In genomic region chr16:11609474-11610120, GRCh38 we compare ENCODE assay signal across 17 cellular contexts. TPM values are rescaled to one million over a fixed set of nuclear protein-coding genes. Genes with fewer than 3 reads are reported as not detected.
DNase-seq lines count a peak whose midpoint lies in the region; ATAC-seq and TF ChIP-seq lines count a peak whose summit lies in the region.
"Had no signal": no experiment of that assay in that cellular context is flagged by ENCODE, and none has a peak within 500 bp of the region (broad histone marks: within the 10 kb centered on the region; RNA-seq: fewer than 3 reads in every experiment).

No MANE protein-coding gene starts in this region.

- H3K27ac Mint-ChIP-seq in GM23338: no peak overlapping the region
- H3K27ac Mint-ChIP-seq in activated CD4-positive, alpha-beta memory T cell treated with anti-CD3 and anti-CD28 coated beads for 36 hours: no peak overlapping the region
- H3K27ac Mint-ChIP-seq: activated T-helper 2 cell treated with anti-CD3 and anti-CD28 coated beads, Interferon-gamma antibody, Interleukin-2, Interleukin-4, amounts not matched to agents 10 μg/mL and 5 μg/mL and 100 μg/mL, durations not matched to agents 14 hours and 24 hours and 36 hours; stimulated activated naive CD8-positive, alpha-beta T cell treated with anti-CD3 and anti-CD28 coated beads, Interleukin-15, Interleukin-2, amounts not matched to agents 100 ng/mL and 50 ng/mL, for 24 hours; T-cell had no signal

- peaks cover 11% of the 10 kb centered on the region; the same call in 1 of the 2 replicates for H3K4me1 ChIP-seq in GM23338 (ENCODE audit: insufficient read depth)
- peaks cover 5% of the 10 kb centered on the region; the same call in 1 of the 2 replicates for H3K4me1 ChIP-seq in iPS-20b (ENCODE audit: insufficient read depth, low read length)

- H3K36me3 ChIP-seq in GM23338 (ENCODE audit: insufficient read depth) (no peaks in the 10 kb centered on the region), iPS-20b (ENCODE audit: insufficient read depth, low read depth, low read length) (no peaks in the 10 kb centered on the region), MG63 (no peaks in the 10 kb centered on the region)
- H3K36me3 ChIP-seq: brain microvascular endothelial cell had no signal

- POLR2A ChIA-PET in activated CD4-positive, alpha-beta memory T cell treated with anti-CD3 and anti-CD28 coated beads for 36 hours (lab: Charles Lee): no interaction called here

- intact Hi-C loops in activated CD4-positive, alpha-beta memory T cell treated with anti-CD3 and anti-CD28 coated beads for 36 hours (cut with micrococcal nuclease): no loop called here

- no peak overlapping the region for H3K4me2 ChIP-seq in GM23338
- H3K4me2 ChIP-seq: KMS-11 had no signal

- peaks cover 21% of the 10 kb centered on the region for H3K4me1 Mint-ChIP-seq in GM23338
- peaks cover 3% of the 10 kb centered on the region for H3K4me1 Mint-ChIP-seq in activated CD4-positive, alpha-beta memory T cell treated with anti-CD3 and anti-CD28 coated beads for 36 hours (ENCODE audit: low read depth)

- no peaks in the 10 kb centered on the region for H3K9me2 ChIP-seq in GM23338 (ENCODE audit: insufficient read depth)

- H3K9me3 ChIP-seq in iPS-20b (ENCODE audit: insufficient read depth, low read depth, low read length): no peaks in the 10 kb centered on the region
- no peaks in the 10 kb centered on the region for H3K9me3 ChIP-seq in MG63
- H3K9me3 ChIP-seq: psoas muscle had no signal

- H3K36me3 Mint-ChIP-seq in GM23338 (ENCODE audit: low read depth): no peaks in the 10 kb centered on the region
- no peaks in the 10 kb centered on the region for H3K36me3 Mint-ChIP-seq in activated CD4-positive, alpha-beta memory T cell treated with anti-CD3 and anti-CD28 coated beads for 36 hours
- H3K36me3 Mint-ChIP-seq: T-cell had no signal

- CTCF ChIA-PET in activated CD4-positive, alpha-beta memory T cell treated with anti-CD3 and anti-CD28 coated beads for 36 hours (lab: Charles Lee): no interaction called here

- TF ChIP-seq CTCF in GM23338 (conservative IDR thresholded peaks at IDR 0.05; ENCODE audit: low read depth in 2 of 2) (no peak), retinal pigment epithelial cell (conservative IDR thresholded peaks at IDR 0.05; ENCODE audit: low read depth, low read length) (no peak), GM10266 (IDR thresholded peaks at IDR 0.05; ENCODE audit: control insufficient read depth, insufficient read depth, low read depth, missing control alignments) (no peak)

- H3K27me3 Mint-ChIP-seq in GM23338 (ENCODE audit: insufficient read depth, low read depth, poor library complexity): peaks cover 24% of the 10 kb centered on the region
- H3K27me3 Mint-ChIP-seq in activated CD4-positive, alpha-beta memory T cell treated with anti-CD3 and anti-CD28 coated beads for 36 hours: no peaks in the 10 kb centered on the region
- H3K27me3 Mint-ChIP-seq: stimulated activated naive CD8-positive, alpha-beta T cell treated with anti-CD3 and anti-CD28 coated beads, Interleukin-15, Interleukin-2, amounts not matched to agents 100 ng/mL and 50 ng/mL, for 24 hours; T-cell had no signal

- no peak for ATAC-seq in GM23338
- ATAC-seq: psoas muscle, T-cell had no signal

- no peak overlapping the region; the same call in 1 of the 2 replicates for H3K27ac ChIP-seq in GM23338 (ENCODE audit: low read depth)
- no peak overlapping the region for H3K27ac ChIP-seq in iPS-20b (ENCODE audit: low read length)
- H3K27ac ChIP-seq: brain microvascular endothelial cell, KMS-11, psoas muscle had no signal

- H3K27me3 ChIP-seq in GM23338 (ENCODE audit: insufficient read depth) (no peaks in the 10 kb centered on the region), iPS-20b (ENCODE audit: insufficient read depth, low read length) (no peaks in the 10 kb centered on the region; the same call in 1 of the 2 replicates), MG63 (no peaks in the 10 kb centered on the region)

- peak overlapping the region; percentile 39; the same call in 1 of the 2 replicates for H3K9ac ChIP-seq in iPS-20b (ENCODE audit: low read depth, low read length)
- H3K9ac ChIP-seq: KMS-11 had no signal

- no peaks in the 10 kb centered on the region for H3K9me3 Mint-ChIP-seq in GM23338
- no peaks in the 10 kb centered on the region for H3K9me3 Mint-ChIP-seq in activated CD4-positive, alpha-beta memory T cell treated with anti-CD3 and anti-CD28 coated beads for 36 hours
- H3K9me3 Mint-ChIP-seq: activated T-helper 2 cell treated with anti-CD3 and anti-CD28 coated beads, Interferon-gamma antibody, Interleukin-2, Interleukin-4, amounts not matched to agents 10 μg/mL and 5 μg/mL and 100 μg/mL, durations not matched to agents 14 hours and 24 hours and 36 hours; stimulated activated naive CD8-positive, alpha-beta T cell treated with anti-CD3 and anti-CD28 coated beads, Interleukin-15, Interleukin-2, amounts not matched to agents 100 ng/mL and 50 ng/mL, for 24 hours; T-cell had no signal

- peak overlapping the region; percentile 32; the same call in 1 of the 2 replicates for H2AFZ ChIP-seq in GM23338

- H3K4me3 ChIP-seq in GM23338 (no peak overlapping the region), iPS-20b (ENCODE audit: low read length) (no peak overlapping the region), retinal pigment epithelial cell (ENCODE audit: low read length) (no peak overlapping the region), MG63 (no peak overlapping the region)
- H3K4me3 ChIP-seq: psoas muscle had no signal

- 0 out of 2 replicates have a peak, but pooled peaks cover 15% of the 10 kb centered on the region for H3F3A ChIP-seq in GM23338 (replicated peaks; ENCODE audit: low read depth)

- H3K79me2 ChIP-seq in GM23338 (replicated peaks; ENCODE audit: insufficient read depth): no peaks in the 10 kb centered on the region

- DNase-seq in GM23338 (ENCODE audit: low spot score) (no peak), RPMI7951 (ENCODE audit: low read depth) (peak; percentile 68), retinal pigment epithelial cell (ENCODE audit: low read depth) (peak; percentile 66), GM10266 (ENCODE audit: extremely low spot score) (no peak), MG63 (no peak), GOT3 (lab: John Stamatoyannopoulos, UW) (no peak)
- DNase-seq in activated CD4-positive, alpha-beta memory T cell treated with anti-CD3 and anti-CD28 coated beads for 36 hours: no peak
- DNase-seq: activated CD4-positive, alpha-beta T cell treated with anti-CD3 and anti-CD28 coated beads for 4 hours; brain microvascular endothelial cell; NCI-H2081; psoas muscle; stimulated activated CD4-positive, alpha-beta T cell treated with anti-CD3 and anti-CD28 coated beads, Interleukin-4, amount 100 ng/mL, for 1 hour; T-cell had no signal

- H3K4me3 Mint-ChIP-seq in GM23338: no peak overlapping the region
- H3K4me3 Mint-ChIP-seq in activated CD4-positive, alpha-beta memory T cell treated with anti-CD3 and anti-CD28 coated beads for 36 hours: no peak overlapping the region
- H3K4me3 Mint-ChIP-seq: stimulated activated naive CD8-positive, alpha-beta T cell treated with anti-CD3 and anti-CD28 coated beads, Interleukin-15, Interleukin-2, amounts not matched to agents 100 ng/mL and 50 ng/mL, for 24 hours; T-cell had no signal

- H4K20me1 ChIP-seq in GM23338 (replicated peaks; ENCODE audit: insufficient read depth): no peaks in the 10 kb centered on the region

TF ChIP-seq in GM23338, 12 proteins besides CTCF, POLR2A, EP300 and RAD21 (continues in another document):
- no peak for TF ChIP-seq JUNB (IDR thresholded peaks at IDR 0.05; ENCODE audit: unreplicated experiment)

RNA-seq across cellular contexts. Expression of gene LITAF, which starts 22.9 kb away (rescaled TPM):
- 131 and 139 TPM in 2 replicates for total RNA-seq in GM23338 (2014; rRNA removed; shearing (Covaris generic))
- 147 and 158 TPM in 2 replicates for polyA plus RNA-seq in GM23338 (2016; fragmentation: Nextera tagmentation; extraction: Ambion mirVana)
- total RNA-seq in RPMI7951 (2014; rRNA removed; shearing (Covaris generic)): 26.5 and 28.1 TPM in 2 replicates
- 100 to 1,000 TPM; 130 to 134 TPM for total RNA-seq in activated CD4-positive, alpha-beta memory T cell treated with anti-CD3 and anti-CD28 coated beads for 36 hours
- 52.9 and 60.8 TPM in 2 replicates for total RNA-seq in MG63 (2014; rRNA removed; shearing (Covaris generic); ENCODE audit: low replicate concordance)

RNA-seq across cellular contexts. Expression of gene SNN, which starts 58.7 kb away (rescaled TPM):
- 62.6 and 63.3 TPM in 2 replicates for total RNA-seq in GM23338 (2014; rRNA removed; shearing (Covaris generic))
- 19.0 and 20.5 TPM in 2 replicates for polyA plus RNA-seq in GM23338 (2016; fragmentation: Nextera tagmentation; extraction: Ambion mirVana)
- 7.1 and 7.2 TPM in 2 replicates for total RNA-seq in RPMI7951 (2014; rRNA removed; shearing (Covaris generic))
- total RNA-seq in activated CD4-positive, alpha-beta memory T cell treated with anti-CD3 and anti-CD28 coated beads for 36 hours: 1 to 10 TPM; 9.1 TPM
- 11.8 and 18.8 TPM in 2 replicates for total RNA-seq in MG63 (2014; rRNA removed; shearing (Covaris generic); ENCODE audit: low replicate concordance)

Comparison
In these comparisons a context has a peak if more than half of its experiments do, and no peak if none do; other contexts are left out.
1. DNase-seq: peak in RPMI7951 (single experiment) and retinal pigment epithelial cell (single experiment); none in GM23338 (single experiment), activated CD4-positive, alpha-beta memory T cell treated with anti-CD3 and anti-CD28 coated beads for 36 hours (single experiment), GM10266 (single experiment), MG63 (single experiment) and GOT3 (single experiment).